Comparison of ENCODE assay signal across 1 cellular context in genomic region chr14:75933712-75934296, GRCh38.
A peak's percentile ranks its signal among the peaks of the same experiment; 100 is the strongest.
TF ChIP-seq lines count a peak whose summit lies in the region.

No MANE protein-coding gene starts in this region.

TF ChIP-seq in K562, 482 proteins besides CTCF, POLR2A, EP300 and RAD21 (continued from another document and continues in another):
- no peak for TF ChIP-seq ID3 (CRISPR knock-in tag; IDR thresholded peaks at IDR 0.05)
- peak; percentile 96 for TF ChIP-seq ID3 (tag; IDR thresholded peaks at IDR 0.05)
- no peak for TF ChIP-seq ZNF518B (CRISPR knock-in tag; IDR thresholded peaks at IDR 0.05)
- no peak for TF ChIP-seq ARID2 (IDR thresholded peaks at IDR 0.05)
- TF ChIP-seq MIER1 (IDR thresholded peaks at IDR 0.05; ENCODE audit: low read depth), result no peak
- TF ChIP-seq ETV1 (tag; conservative IDR thresholded peaks at IDR 0.05; ENCODE audit: low read depth), result no peak
- no peak for TF ChIP-seq BCL6 (CRISPR knock-in tag; IDR thresholded peaks at IDR 0.05)
- TF ChIP-seq ZBTB34 (CRISPR knock-in tag; IDR thresholded peaks at IDR 0.05), result no peak
- no peak for TF ChIP-seq GABPB2 (CRISPR knock-in tag; conservative IDR thresholded peaks at IDR 0.05)
- 0 out of 2 replicates have a peak, but pooled peaks have one; percentile 4 for TF ChIP-seq TAL1 (IDR thresholded peaks at IDR 0.05)
- no peak for TF ChIP-seq SRSF7 (optimal IDR thresholded peaks at IDR 0.05; ENCODE audit: low read depth, low read length)
- TF ChIP-seq CXXC5 (CRISPR knock-in tag; IDR thresholded peaks at IDR 0.05), result peak; percentile 61
- no peak for TF ChIP-seq ZNF324 (CRISPR knock-in tag; IDR thresholded peaks at IDR 0.05)
- TF ChIP-seq ZBED1 (IDR thresholded peaks at IDR 0.05), result no peak
- TF ChIP-seq CBX1 (IDR thresholded peaks at IDR 0.05; ENCODE audit: low read depth), result no peak
- no peak for TF ChIP-seq ZNF3 (CRISPR knock-in tag; IDR thresholded peaks at IDR 0.05)
- TF ChIP-seq PRDM10 (IDR thresholded peaks at IDR 0.05; ENCODE audit: partially characterized antibody), result no peak
- TF ChIP-seq ZNF184 (CRISPR knock-in tag; IDR thresholded peaks at IDR 0.05), result no peak
- TF ChIP-seq ZNF655 (CRISPR knock-in tag; IDR thresholded peaks at IDR 0.05), result no peak
- TF ChIP-seq TEAD2 (tag; IDR thresholded peaks at IDR 0.05), result no peak
- TF ChIP-seq ZNF407 (IDR thresholded peaks at IDR 0.05; ENCODE audit: low read depth), result no peak
- TF ChIP-seq SIN3A (IDR thresholded peaks at IDR 0.05; ENCODE audit: borderline replicate concordance in 2 of 2, control insufficient read depth in 1 of 2, low read depth in 2 of 2, low read length in 2 of 2), result no peak
- TF ChIP-seq GTF2A2 (tag; IDR thresholded peaks at IDR 0.05), result no peak
- TF ChIP-seq RBM17 (IDR thresholded peaks at IDR 0.05; ENCODE audit: borderline replicate concordance, low read depth, low read length), result no peak
- TF ChIP-seq ZNF507 (tag; conservative IDR thresholded peaks at IDR 0.05), result no peak
- peak; percentile 26; the same call in 1 of the 2 replicates for TF ChIP-seq NCOR1 (IDR thresholded peaks at IDR 0.05)
- 0 out of 2 replicates have a peak, but pooled peaks have one; percentile 47 for TF ChIP-seq ZNF644 (tag; IDR thresholded peaks at IDR 0.05; ENCODE audit: low read depth)
- no peak for TF ChIP-seq PPARD (CRISPR knock-in tag; IDR thresholded peaks at IDR 0.05)
- no peak for TF ChIP-seq FOXK1 (CRISPR knock-in tag; IDR thresholded peaks at IDR 0.05; ENCODE audit: borderline replicate concordance)
